20 cellular contexts compared by ENCODE assay signal in the genomic region with DNA sequence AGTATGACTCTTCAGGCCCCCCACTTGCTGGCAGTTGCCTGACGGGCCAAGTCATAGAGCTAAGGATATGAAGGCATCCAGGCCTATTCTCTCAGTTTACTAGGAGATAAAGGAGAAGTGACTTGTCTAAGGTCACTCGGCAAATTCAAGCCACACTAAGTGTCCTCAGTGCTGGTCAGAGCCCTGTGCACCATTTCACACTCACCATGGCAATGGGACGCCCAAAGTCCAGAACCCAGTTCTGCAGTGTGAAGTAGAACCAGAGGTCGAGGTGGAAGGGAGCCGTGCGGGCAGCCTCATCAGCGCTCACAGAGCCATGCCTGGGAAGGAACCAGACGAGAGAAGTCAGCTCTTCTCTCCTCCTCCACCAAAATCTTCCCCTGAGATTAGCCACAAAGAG. TPM values are rescaled to one million over a fixed set of nuclear protein-coding genes. Genes with fewer than 3 reads are reported as not detected.
DNase-seq lines count a peak whose midpoint lies in the region; ATAC-seq and TF ChIP-seq lines count a peak whose summit lies in the region.
"Had no signal": no experiment of that assay in that cellular context is flagged by ENCODE, and none has a peak within 500 bp of the region (broad histone marks: within the 10 kb centered on the region; RNA-seq: fewer than 3 reads in every experiment).

No MANE protein-coding gene starts in this region.

- intact Hi-C loops in posterior vena cava (cut with DNase I) = no loop called here
- intact Hi-C loops in gastrocnemius medialis (cut with DNase I; ENCODE audit: low total_unique reads) = no loop called here

- no peak overlapping the region for H2BK12ac ChIP-seq in mesenchymal stem cell (ENCODE audit: low read length in 2 of 2)

- no peak for TF ChIP-seq CTCF in gastrocnemius medialis (IDR thresholded peaks at IDR 0.05 in 4 of 5, conservative IDR thresholded peaks at IDR 0.05 in 1 of 5)

- H3K9me3 ChIP-seq in mesenchymal stem cell (ENCODE audit: control insufficient read depth, low read length) = no peaks in the 10 kb centered on the region
- H3K9me3 ChIP-seq in gastrocnemius medialis = no peaks in the 10 kb centered on the region

- no peak overlapping the region for H3K23ac ChIP-seq in mesenchymal stem cell (ENCODE audit: low read length in 2 of 2)

- DNase-seq in D341Med (ENCODE audit: low spot score) = peak; percentile 9
- peak; percentile 2 for DNase-seq in H7
- DNase-seq in ecto neural progenitor cell (ENCODE audit: low spot score) = peak; percentile 24
- DNase-seq in posterior vena cava (ENCODE audit: low spot score) = peak; percentile 29
- no peak for DNase-seq in mesenchymal stem cell
- DNase-seq in gastrocnemius medialis = no peak
- DNase-seq: C1 segment of cervical spinal cord; CD8-positive, alpha-beta memory T cell; DMS79; KG1; MV-4-11; NCI-H1417; NCI-H187; NCI-H2227 treated with DMSO at 0.1 percent for 48 hours; NCI-H510A treated with DMSO at 0.1 percent for 48 hours; NCI-H774; OCI-M1; SHP77 treated with DMSO at 0.1 percent for 48 hours had no signal

- H3K4me1 ChIP-seq in mesenchymal stem cell (ENCODE audit: control insufficient read depth, insufficient read depth, low read depth, low read length) = no peaks in the 10 kb centered on the region
- H3K4me1 ChIP-seq in gastrocnemius medialis = no peaks in the 10 kb centered on the region

- no peak overlapping the region for H2BK5ac ChIP-seq in mesenchymal stem cell (ENCODE audit: low read depth, low read length, poor library complexity, severe bottlenecking)

- no peak for TF ChIP-seq POLR2A in gastrocnemius medialis (IDR thresholded peaks at IDR 0.05)

- no peak overlapping the region for H4K8ac ChIP-seq in mesenchymal stem cell (ENCODE audit: low read length)

- H2BK120ac ChIP-seq in mesenchymal stem cell (ENCODE audit: low read depth, low read length) = no peak overlapping the region

- H4K91ac ChIP-seq in mesenchymal stem cell (ENCODE audit: low read length) = no peak overlapping the region

- no peak overlapping the region for H2AK5ac ChIP-seq in mesenchymal stem cell (ENCODE audit: low read length, severe bottlenecking)

- no peak overlapping the region for H2BK15ac ChIP-seq in mesenchymal stem cell (ENCODE audit: low read depth, poor library complexity, severe bottlenecking)

- ATAC-seq in GM19397 (IDR thresholded peaks at IDR 0.05; ENCODE audit: unreplicated experiment) (no peak), gastrocnemius medialis (no peak)
- ATAC-seq: HepG2 had no signal

- no peak overlapping the region for H3K18ac ChIP-seq in mesenchymal stem cell (ENCODE audit: low read depth in 1 of 2, low read length in 2 of 2)

- H3K4me3 ChIP-seq in H7 (ENCODE audit: insufficient read depth, low read depth, low read length) (no peak overlapping the region), mesenchymal stem cell (ENCODE audit: insufficient read depth in 1 of 2, low read depth in 1 of 2, low read length in 2 of 2) (no peak overlapping the region), gastrocnemius medialis (no peak overlapping the region)

- in situ Hi-C loops in gastrocnemius medialis (cut with MboI; ENCODE audit: low sequenced_read_pairs in 4 of 4) = loop anchor here in 1 of 4 donors (10.0 kb wide), 1 partner anchor 354 kb away; no protein-coding TSS in a partner anchor

- WGBS in mesenchymal stem cell = 98% methylated on average over 7 of the region's 8 CpGs

- H3K27ac ChIP-seq in mesenchymal stem cell (ENCODE audit: low read length, poor library complexity, severe bottlenecking) (no peak overlapping the region), gastrocnemius medialis (no peak overlapping the region)

- H3K79me1 ChIP-seq in mesenchymal stem cell (replicated peaks; ENCODE audit: low read length, poor library complexity, severe bottlenecking) = peaks cover 48% of the 10 kb centered on the region

- H3K14ac ChIP-seq in mesenchymal stem cell (ENCODE audit: low read length in 2 of 2) = no peak overlapping the region

- no peak overlapping the region for H3K4me2 ChIP-seq in mesenchymal stem cell (ENCODE audit: low read length, poor library complexity, severe bottlenecking)

- no peak overlapping the region for H2AFZ ChIP-seq in mesenchymal stem cell (ENCODE audit: low read depth, low read length)

- no peak overlapping the region for H3K4ac ChIP-seq in mesenchymal stem cell (ENCODE audit: low read depth in 1 of 2, low read length in 2 of 2)

- H3K27me3 ChIP-seq in H7 (ENCODE audit: control insufficient read depth, insufficient read depth, low read length) (no peaks in the 10 kb centered on the region), mesenchymal stem cell (ENCODE audit: control insufficient read depth in 1 of 2, insufficient read depth in 1 of 2, low read length in 2 of 2) (no peaks in the 10 kb centered on the region), gastrocnemius medialis (no peaks in the 10 kb centered on the region)

- peaks cover 2% of the 10 kb centered on the region for H3K36me3 ChIP-seq in H7 (replicated peaks; ENCODE audit: control insufficient read depth, insufficient read depth, low read length)
- H3K36me3 ChIP-seq in mesenchymal stem cell (ENCODE audit: control insufficient read depth in 1 of 2, insufficient read depth in 2 of 2, low read depth in 1 of 2, low read length in 2 of 2) = peaks cover 12 to 17% of the 10 kb centered on the region in 2 experiments
- H3K36me3 ChIP-seq in gastrocnemius medialis = peaks cover 0 to 5% of the 10 kb centered on the region in 2 donors

- no peak overlapping the region for H3K9ac ChIP-seq in mesenchymal stem cell (ENCODE audit: low read length)

RNA-seq across cellular contexts. Expression of a gene that starts 11.2 kb away (rescaled TPM):
- total RNA-seq in H7 (2014; rRNA removed; shearing (Covaris generic)) = 32.5 and 33.7 TPM in 2 replicates
- total RNA-seq in posterior vena cava (10 to 100 TPM; 14.9 TPM), gastrocnemius medialis (10 to 100 TPM; 17.1 to 18.9 (median 18.5) TPM)
- polyA plus RNA-seq in mesenchymal stem cell (2013, experiment 1 of 2) = 23.5 TPM
- 23.2 TPM for polyA plus RNA-seq in mesenchymal stem cell (2013, experiment 2 of 2)

RNA-seq across cellular contexts. Expression of a gene that starts 13.2 kb away (rescaled TPM):
- total RNA-seq in H7 (2014; rRNA removed; shearing (Covaris generic)) = 5.6 and 7.4 TPM in 2 replicates
- total RNA-seq in posterior vena cava = 1 to 10 TPM; 5.7 to 8.4 TPM
- 5.0 TPM for polyA plus RNA-seq in mesenchymal stem cell (2013, experiment 1 of 2)
- 3.7 TPM for polyA plus RNA-seq in mesenchymal stem cell (2013, experiment 2 of 2)
- 1 to 10 TPM in 3 of 4 donors, under 1 TPM in 1; 0.66 to 2.4 (median 1.5) TPM for total RNA-seq in gastrocnemius medialis

RNA-seq across cellular contexts. Expression of a gene that starts 59.2 kb away (rescaled TPM):
- 78.4 and 91.7 TPM in 2 replicates for total RNA-seq in H7 (2014; rRNA removed; shearing (Covaris generic))
- total RNA-seq in posterior vena cava (100 to 1,000 TPM in 1 of 2 donors, 10 to 100 TPM in 1; 98.5 to 138 TPM), gastrocnemius medialis (100 to 1,000 TPM in 3 of 4 donors, 10 to 100 TPM in 1; 80.8 to 158 (median 124) TPM)
- polyA plus RNA-seq in mesenchymal stem cell (2013, experiment 1 of 2) = 28.3 TPM
- polyA plus RNA-seq in mesenchymal stem cell (2013, experiment 2 of 2) = 28.2 TPM

Comparison
In these comparisons a context has a peak if more than half of its experiments do, and no peak if none do; other contexts are left out.
1. DNase-seq: peak in D341Med (single experiment), H7 (single experiment), ecto neural progenitor cell (single experiment) and posterior vena cava (single experiment); none in mesenchymal stem cell (single experiment) and gastrocnemius medialis (0 of 2).